In the genomic region with DNA sequence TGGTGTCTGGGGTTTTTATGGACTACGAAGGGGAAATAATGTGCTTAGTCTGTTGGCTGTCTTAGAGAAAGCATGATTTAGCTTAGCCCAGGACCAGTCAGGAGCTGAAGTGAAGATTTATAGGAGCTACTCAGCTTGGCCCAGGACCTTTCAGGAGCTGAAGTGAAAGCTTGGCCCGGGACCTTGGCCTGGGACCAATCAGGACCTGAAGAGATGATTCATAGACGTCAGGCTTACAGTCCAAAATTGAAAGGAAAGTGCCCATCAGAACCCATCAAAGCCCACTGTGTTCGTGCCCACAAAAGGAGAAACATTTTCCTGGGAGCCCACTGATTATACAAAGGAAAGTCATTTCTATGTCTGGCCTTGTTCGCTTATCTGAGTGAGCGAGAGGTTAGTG, we compare ENCODE assay signal across 1 cellular context.
TF ChIP-seq lines count a peak whose summit lies in the region.

No MANE protein-coding gene starts in this region.

TF ChIP-seq in A549, 52 proteins besides CTCF, POLR2A, EP300 and RAD21 (continued from another document):
- TF ChIP-seq, protein P1, sequence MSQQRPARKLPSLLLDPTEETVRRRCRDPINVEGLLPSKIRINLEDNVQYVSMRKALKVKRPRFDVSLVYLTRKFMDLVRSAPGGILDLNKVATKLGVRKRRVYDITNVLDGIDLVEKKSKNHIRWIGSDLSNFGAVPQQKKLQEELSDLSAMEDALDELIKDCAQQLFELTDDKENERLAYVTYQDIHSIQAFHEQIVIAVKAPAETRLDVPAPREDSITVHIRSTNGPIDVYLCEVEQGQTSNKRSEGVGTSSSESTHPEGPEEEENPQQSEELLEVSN (IDR thresholded peaks at IDR 0.05; ENCODE audit: borderline replicate concordance, low read depth): no peak
- TF ChIP-seq TFCP2L1 (CRISPR knock-in tag; IDR thresholded peaks at IDR 0.05): no peak
- no peak for TF ChIP-seq KDM5A (IDR thresholded peaks at IDR 0.05)
- TF ChIP-seq, protein P2, sequence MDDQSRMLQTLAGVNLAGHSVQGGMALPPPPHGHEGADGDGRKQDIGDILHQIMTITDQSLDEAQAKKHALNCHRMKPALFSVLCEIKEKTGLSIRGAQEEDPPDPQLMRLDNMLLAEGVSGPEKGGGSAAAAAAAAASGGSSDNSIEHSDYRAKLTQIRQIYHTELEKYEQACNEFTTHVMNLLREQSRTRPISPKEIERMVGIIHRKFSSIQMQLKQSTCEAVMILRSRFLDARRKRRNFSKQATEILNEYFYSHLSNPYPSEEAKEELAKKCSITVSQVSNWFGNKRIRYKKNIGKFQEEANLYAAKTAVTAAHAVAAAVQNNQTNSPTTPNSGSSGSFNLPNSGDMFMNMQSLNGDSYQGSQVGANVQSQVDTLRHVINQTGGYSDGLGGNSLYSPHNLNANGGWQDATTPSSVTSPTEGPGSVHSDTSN (IDR thresholded peaks at IDR 0.05): no peak
- TF ChIP-seq, protein P3, sequence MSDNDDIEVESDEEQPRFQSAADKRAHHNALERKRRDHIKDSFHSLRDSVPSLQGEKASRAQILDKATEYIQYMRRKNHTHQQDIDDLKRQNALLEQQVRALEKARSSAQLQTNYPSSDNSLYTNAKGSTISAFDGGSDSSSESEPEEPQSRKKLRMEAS (IDR thresholded peaks at IDR 0.05): no peak
- no peak for TF ChIP-seq SMC3 (IDR thresholded peaks at IDR 0.05)
- TF ChIP-seq EHF (CRISPR knock-in tag; IDR thresholded peaks at IDR 0.05): no peak
- TF ChIP-seq ZC3H11A (IDR thresholded peaks at IDR 0.05): no peak
- no peak for TF ChIP-seq CHD4 (IDR thresholded peaks at IDR 0.05; ENCODE audit: borderline replicate concordance)
- TF ChIP-seq ESRRA (IDR thresholded peaks at IDR 0.05; ENCODE audit: borderline replicate concordance, low read length): no peak
- no peak for TF ChIP-seq HOXB5 (CRISPR knock-in tag; IDR thresholded peaks at IDR 0.05)
- TF ChIP-seq FOSL2 (IDR thresholded peaks at IDR 0.05): no peak
- TF ChIP-seq FOSL2 (CRISPR knock-in tag; IDR thresholded peaks at IDR 0.05): no peak
- TF ChIP-seq HEYL (CRISPR knock-in tag; IDR thresholded peaks at IDR 0.05): no peak
- no peak for TF ChIP-seq FOSB (CRISPR knock-in tag; IDR thresholded peaks at IDR 0.05)
- no peak for TF ChIP-seq ZNF302 (CRISPR knock-in tag; IDR thresholded peaks at IDR 0.05)
- TF ChIP-seq HOXA7 (CRISPR knock-in tag; IDR thresholded peaks at IDR 0.05): no peak
- TF ChIP-seq EHMT2 (IDR thresholded peaks at IDR 0.05; ENCODE audit: low read depth): no peak
- no peak for TF ChIP-seq POLR2AphosphoS2 (conservative IDR thresholded peaks at IDR 0.05; ENCODE audit: low read length)
- TF ChIP-seq MAFK (IDR thresholded peaks at IDR 0.05; ENCODE audit: partially characterized antibody): no peak
